In the genomic region with DNA sequence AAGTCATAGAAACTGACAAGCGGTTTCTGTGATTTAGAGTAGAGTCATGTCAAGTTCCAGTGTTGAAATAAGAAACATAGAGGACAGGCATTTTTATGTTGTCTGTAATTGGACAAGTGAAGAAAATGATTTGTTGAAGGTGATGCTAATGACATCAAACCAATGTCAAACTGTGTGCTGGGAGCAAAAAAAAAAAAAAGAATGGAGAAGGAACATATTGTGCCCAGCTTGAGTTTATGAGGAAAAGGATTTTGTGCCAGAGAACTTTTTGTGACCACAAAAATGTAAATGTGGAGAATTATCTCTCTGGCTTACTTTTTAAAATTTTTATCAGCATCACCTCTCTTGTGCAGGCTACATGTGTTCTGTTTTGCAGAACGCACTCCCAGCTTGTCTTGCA, we compare ENCODE assay signal across 19 cellular contexts.
"Had no signal": no experiment of that assay in that cellular context is flagged by ENCODE, and none has a peak within 500 bp of the region (broad histone marks: within the 10 kb centered on the region; RNA-seq: fewer than 3 reads in every experiment).

No MANE protein-coding gene starts in this region.

- DNase-seq: effector CD4-positive, alpha-beta T cell; heart right ventricle; islet precursor cell; left cardiac atrium; left ventricle myocardium superior; mesenchymal stem cell; naive B cell; nephron progenitor cell; psoas muscle; stimulated activated CD4-positive, alpha-beta T cell treated with anti-CD3 and anti-CD28 coated beads, Interleukin-4, amount 100 ng/mL, for 1 hour; stimulated activated CD8-positive, alpha-beta memory T cell treated with anti-CD3 and anti-CD28 coated beads, Interleukin-4, amount 100 ng/mL, for 48 hours; stimulated activated naive CD8-positive, alpha-beta T cell treated with anti-CD3 and anti-CD28 coated beads, Interleukin-15, Interleukin-2, amounts not matched to agents 100 U/mL and 50 U/mL, for 24 hours; tibial artery; upper lobe of right lung had no signal

- H3K9me3 Mint-ChIP-seq: nephron progenitor cell had no signal

- H3K4me3 Mint-ChIP-seq: naive B cell; nephron progenitor cell; stimulated activated effector memory CD8-positive, alpha-beta T cell treated with anti-CD3 and anti-CD28 coated beads, Interleukin-12 subunit alpha, Interleukin-12 subunit beta, amount 100 ng/mL, for 72 hours had no signal

- H3K4me1 Mint-ChIP-seq: naive B cell; stimulated activated effector memory CD8-positive, alpha-beta T cell treated with anti-CD3 and anti-CD28 coated beads, Interleukin-12 subunit alpha, Interleukin-12 subunit beta, amount 100 ng/mL, for 72 hours had no signal

- H3K4me1 ChIP-seq: heart right ventricle, psoas muscle, tibial artery, upper lobe of right lung, vagina had no signal

- H3K9me3 ChIP-seq: heart right ventricle, neutrophil, psoas muscle, tibial artery, upper lobe of right lung, vagina had no signal

- H3K36me3 Mint-ChIP-seq: naive B cell; stimulated activated effector memory CD8-positive, alpha-beta T cell treated with anti-CD3 and anti-CD28 coated beads, Interleukin-12 subunit alpha, Interleukin-12 subunit beta, amount 100 ng/mL, for 72 hours had no signal

- H3K27me3 ChIP-seq: neutrophil, tibial artery, upper lobe of right lung, vagina had no signal

- ATAC-seq: heart right ventricle; left cardiac atrium; left ventricle myocardium superior; psoas muscle; stimulated activated effector memory CD8-positive, alpha-beta T cell treated with anti-CD3 and anti-CD28 coated beads, Interleukin-12 subunit alpha, Interleukin-12 subunit beta, amount 100 ng/mL, for 72 hours; stimulated activated naive CD8-positive, alpha-beta T cell treated with anti-CD3 and anti-CD28 coated beads, Interleukin-15, Interleukin-2, amounts not matched to agents 100 U/mL and 50 U/mL, for 24 hours; upper lobe of right lung had no signal

- H3K27ac ChIP-seq: coronary artery, heart right ventricle, neutrophil, psoas muscle, tibial artery, upper lobe of right lung, vagina had no signal

- H3K4me3 ChIP-seq: coronary artery, heart right ventricle, lung, psoas muscle, tibial artery, upper lobe of right lung, vagina had no signal

- H3K36me3 ChIP-seq: heart right ventricle, neutrophil, tibial artery, upper lobe of right lung, vagina had no signal

- H3K27ac Mint-ChIP-seq: nephron progenitor cell; stimulated activated effector memory CD8-positive, alpha-beta T cell treated with anti-CD3 and anti-CD28 coated beads, Interleukin-12 subunit alpha, Interleukin-12 subunit beta, amount 100 ng/mL, for 72 hours had no signal
